8 cellular contexts compared by ENCODE assay signal in genomic region chr2:201118957-201119848, GRCh38. TPM values are rescaled to one million over a fixed set of nuclear protein-coding genes. Genes with fewer than 3 reads are reported as not detected.
DNase-seq lines count a peak whose midpoint lies in the region; ATAC-seq, FAIRE-seq and TF ChIP-seq lines count a peak whose summit lies in the region.

No MANE protein-coding gene starts in this region.

- H3K4me2 ChIP-seq in OCI-LY3 (ENCODE audit: low read length), result peak overlapping the region; percentile 94

- H3K36me3 ChIP-seq in OCI-LY3 (replicated peaks; ENCODE audit: low read depth, low read length) (peaks cover 39% of the 10 kb centered on the region), bronchial epithelial cell (ENCODE audit: control insufficient read depth, insufficient read depth, low read length) (no peaks in the 10 kb centered on the region), liver (ENCODE audit: control insufficient read depth in 4 of 4, insufficient read depth in 3 of 4, low read depth in 1 of 4, low read length in 3 of 4) (peaks cover 0 to 3% (median 0%) of the 10 kb centered on the region in 4 donors), urinary bladder (ENCODE audit: insufficient read depth) (no peaks in the 10 kb centered on the region)

- H3K79me2 ChIP-seq in OCI-LY3 (ENCODE audit: low read length), result peaks cover 90% of the 10 kb centered on the region

- H3K27me3 ChIP-seq in OCI-LY3 (ENCODE audit: low read depth, low read length), result no peaks in the 10 kb centered on the region
- no peaks in the 10 kb centered on the region for H3K27me3 ChIP-seq in bronchial epithelial cell (ENCODE audit: control insufficient read depth, insufficient read depth, low read length)
- no peaks in the 10 kb centered on the region for H3K27me3 ChIP-seq in liver (ENCODE audit: control insufficient read depth in 4 of 4, insufficient read depth in 4 of 4, low read length in 3 of 4)

- DNase-seq in bronchial epithelial cell (ENCODE audit: low read depth) (no peak), NCI-H748 (lab: John Stamatoyannopoulos, UW; ENCODE audit: unreplicated experiment) (no peak), NCI-H187 treated with DMSO at 0.1 percent for 48 hours (lab: John Stamatoyannopoulos, UW) (no peak)

- FAIRE-seq in bronchial epithelial cell (lab: Jason Lieb, UNC), result no peak

- H3K9me3 ChIP-seq in OCI-LY3 (ENCODE audit: insufficient read depth, low read length) (no peaks in the 10 kb centered on the region), liver (ENCODE audit: control insufficient read depth in 4 of 4, low read length in 3 of 4) (no peaks in the 10 kb centered on the region)

- peak; percentile 3 for ATAC-seq in GM19397 (IDR thresholded peaks at IDR 0.05; ENCODE audit: unreplicated experiment)

- 0 out of 2 replicates have a peak, but pooled peaks have one; percentile 1 for TF ChIP-seq CTCF in C4-2B (conservative IDR thresholded peaks at IDR 0.05)
- no peak for TF ChIP-seq CTCF in OCI-LY3 (IDR thresholded peaks at IDR 0.05; ENCODE audit: low read depth, low read length)
- no peak for TF ChIP-seq CTCF in bronchial epithelial cell (IDR thresholded peaks at IDR 0.05; ENCODE audit: insufficient read depth, low read length, severe bottlenecking)
- no peak for TF ChIP-seq CTCF in liver (IDR thresholded peaks at IDR 0.05; ENCODE audit: low read depth, low read length, missing input control)

- no peak overlapping the region for H2AFZ ChIP-seq in OCI-LY3 (ENCODE audit: low read depth, low read length)

- H3K27ac ChIP-seq in C4-2B, result peak overlapping the region; percentile 98
- H3K27ac ChIP-seq in OCI-LY3 (ENCODE audit: low read length), result peak overlapping the region; percentile 96
- peak overlapping the region; percentile 98 to 99 for H3K27ac ChIP-seq in liver (ENCODE audit: low read depth in 1 of 2, low read length in 2 of 2)
- H3K27ac ChIP-seq in urinary bladder (ENCODE audit: low read depth), result peak overlapping the region; percentile 81

- TF ChIP-seq RAD21 in liver (IDR thresholded peaks at IDR 0.05), result no peak

- 6% methylated on average over 12 of the region's 12 CpGs for WGBS in liver
- 28% methylated on average over 12 of the region's 12 CpGs for WGBS in urinary bladder

- H4K20me1 ChIP-seq in OCI-LY3 (ENCODE audit: insufficient read depth, low read length), result no peaks in the 10 kb centered on the region

- H3K9ac ChIP-seq in OCI-LY3 (ENCODE audit: low read length), result peak overlapping the region; percentile 99
- H3K9ac ChIP-seq in liver (ENCODE audit: low read depth in 1 of 2, low read length in 2 of 2), result peak overlapping the region; percentile 84 to 93

- H3K4me3 ChIP-seq in OCI-LY3 (ENCODE audit: low read length) (peak overlapping the region; percentile 94), bronchial epithelial cell (ENCODE audit: low read depth, low read length) (peak overlapping the region; percentile 87), liver (ENCODE audit: low read depth in 1 of 3, low read length in 3 of 3) (peak overlapping the region; percentile 60 to 96 (median 82)), urinary bladder (ENCODE audit: low read depth, low read length) (peak overlapping the region; percentile 63)

- peaks cover 49% of the 10 kb centered on the region for H3K4me1 ChIP-seq in OCI-LY3 (ENCODE audit: low read length)
- H3K4me1 ChIP-seq in liver (ENCODE audit: control insufficient read depth in 4 of 4, insufficient read depth in 4 of 4, low read length in 3 of 4), result peaks cover 6 to 59% (median 43%) of the 10 kb centered on the region in 4 donors
- peaks cover 1% of the 10 kb centered on the region for H3K4me1 ChIP-seq in urinary bladder (ENCODE audit: insufficient read depth)

TF ChIP-seq in liver, 16 proteins besides CTCF, POLR2A, EP300 and RAD21:
- TF ChIP-seq HNF4G (IDR thresholded peaks at IDR 0.05) (no peak), SP1 (IDR thresholded peaks at IDR 0.05) (no peak), ZBTB33 (IDR thresholded peaks at IDR 0.05) (no peak), FOXA2 (IDR thresholded peaks at IDR 0.05) (no peak), MAX (IDR thresholded peaks at IDR 0.05) (no peak), REST (IDR thresholded peaks at IDR 0.05) (no peak), HNF4A (conservative IDR thresholded peaks at IDR 0.05) (no peak), EGR1 (IDR thresholded peaks at IDR 0.05; ENCODE audit: low read depth in 2 of 2) (no peak), YY1 (IDR thresholded peaks at IDR 0.05) (no peak), TAF1 (conservative IDR thresholded peaks at IDR 0.05) (no peak), GABPA (IDR thresholded peaks at IDR 0.05 in 1 of 2, conservative IDR thresholded peaks at IDR 0.05 in 1 of 2) (no peak), RXRA (IDR thresholded peaks at IDR 0.05) (no peak), ATF3 (IDR thresholded peaks at IDR 0.05) (no peak), FOXA1 (IDR thresholded peaks at IDR 0.05) (no peak), NR2F2 (IDR thresholded peaks at IDR 0.05) (no peak), JUND (IDR thresholded peaks at IDR 0.05) (no peak)

RNA-seq across cellular contexts. Expression of gene CFLAR, which starts 3.2 kb away (rescaled TPM):
- total RNA-seq in bronchial epithelial cell (77.1 and 100 TPM in 2 replicates), liver (100 to 1,000 TPM in 1 of 2 donors, 10 to 100 TPM in 1; 34.0 to 169 TPM), urinary bladder (107 TPM)
- polyA plus RNA-seq in liver (10 to 100 TPM; 24.4 to 56.9 TPM), urinary bladder (50.0 TPM)

RNA-seq across cellular contexts. Expression of gene NDUFB3, which starts 47.4 kb away (rescaled TPM):
- total RNA-seq in bronchial epithelial cell (38.7 and 72.1 TPM in 2 replicates), liver (10 to 100 TPM; 34.2 to 58.4 TPM), urinary bladder (53.2 TPM)
- polyA plus RNA-seq in liver (100 to 1,000 TPM in 1 of 2 donors, 10 to 100 TPM in 1; 48.1 to 177 TPM), urinary bladder (63.4 TPM)

RNA-seq across cellular contexts. Expression of gene HYCC2, which starts 47.7 kb away (rescaled TPM):
- 8.4 and 13.2 TPM in 2 replicates for total RNA-seq in bronchial epithelial cell
- 10 to 100 TPM in 1 of 2 donors, 1 to 10 TPM in 1; 7.7 to 15.4 TPM for total RNA-seq in liver
- polyA plus RNA-seq in liver, result 1 to 10 TPM; 1.5 to 3.9 TPM
- 42.8 TPM for total RNA-seq in urinary bladder
- 3.5 TPM for polyA plus RNA-seq in urinary bladder
